12 cellular contexts compared by ENCODE assay signal in genomic region chr11:8192896-8193209, GRCh38. TPM values are rescaled to one million over a fixed set of nuclear protein-coding genes. Genes with fewer than 3 reads are reported as not detected.
DNase-seq lines count a peak whose midpoint lies in the region; ATAC-seq, FAIRE-seq and TF ChIP-seq lines count a peak whose summit lies in the region.
"Had no signal": no experiment of that assay in that cellular context is flagged by ENCODE, and none has a peak within 500 bp of the region (broad histone marks: within the 10 kb centered on the region; RNA-seq: fewer than 3 reads in every experiment).

No MANE protein-coding gene starts in this region.

- ATAC-seq in activated CD4-positive, alpha-beta T cell treated with anti-CD3 and anti-CD28 coated beads for 36 hours = peak; percentile 16
- ATAC-seq in HG02759 (IDR thresholded peaks at IDR 0.05; ENCODE audit: unreplicated experiment) (peak; percentile 21), pancreas (peak; percentile 25 to 48 (median 31)), HG02970 (IDR thresholded peaks at IDR 0.05; ENCODE audit: low FRiP score, unreplicated experiment) (no peak)

- intact Hi-C loops in activated CD4-positive, alpha-beta T cell treated with anti-CD3 and anti-CD28 coated beads for 36 hours (cut with DNase I, micrococcal nuclease) = loop anchor here (1.0 to 2.0 kb wide), 2 partner anchors 72 to 373 kb away; no protein-coding TSS in a partner anchor
- intact Hi-C loops in pancreas (cut with DNase I) = loop anchor here in 1 of 3 donors (10.0 kb wide), 1 partner anchor 372 kb away; no protein-coding TSS in a partner anchor

- CTCF ChIA-PET in activated CD4-positive, alpha-beta T cell treated with anti-CD3 and anti-CD28 coated beads for 36 hours (lab: Charles Lee) = interaction anchor here (0.6 to 1.8 kb wide), 11 partner anchors 8 to 399 kb away, joined by 3 to 20 read pairs (median 4); partner anchors contain the start of gene LMO1
- CTCF ChIA-PET in activated CD4-positive, alpha-beta T cell treated with anti-CD3 and anti-CD28 coated beads, Interleukin-2, amount 10 ng/mL, durations not matched to agents 7 days and 5 days (lab: Charles Lee) = interaction anchor here (1.0 kb wide), 2 partner anchors 71 to 374 kb away, joined by 3 read pairs; partner anchors contain the start of gene LMO1

- TF ChIP-seq CTCF in brain (conservative IDR thresholded peaks at IDR 0.05) = peak; percentile 12 to 49
- TF ChIP-seq CTCF in pancreas (IDR thresholded peaks at IDR 0.05) = no peak

- H3K4me3 Mint-ChIP-seq in activated CD4-positive, alpha-beta T cell treated with anti-CD3 and anti-CD28 coated beads for 36 hours = no peak overlapping the region
- H3K4me3 Mint-ChIP-seq in activated CD4-positive, alpha-beta T cell treated with anti-CD3 and anti-CD28 coated beads, Interleukin-2, amount 10 ng/mL, durations not matched to agents 7 days and 5 days = no peak overlapping the region
- H3K4me3 Mint-ChIP-seq in brain = no peak overlapping the region

- no peaks in the 10 kb centered on the region for H3K27me3 ChIP-seq in pancreas

- H3K36me3 Mint-ChIP-seq in activated CD4-positive, alpha-beta T cell treated with anti-CD3 and anti-CD28 coated beads for 36 hours (ENCODE audit: low read depth) = no peaks in the 10 kb centered on the region
- no peaks in the 10 kb centered on the region for H3K36me3 Mint-ChIP-seq in activated CD4-positive, alpha-beta T cell treated with anti-CD3 and anti-CD28 coated beads, Interleukin-2, amount 10 ng/mL, durations not matched to agents 7 days and 5 days (ENCODE audit: low read depth)
- H3K36me3 Mint-ChIP-seq in brain = no peaks in the 10 kb centered on the region

- H3K9me3 Mint-ChIP-seq in activated CD4-positive, alpha-beta T cell treated with anti-CD3 and anti-CD28 coated beads for 36 hours (ENCODE audit: low read depth) = no peaks in the 10 kb centered on the region
- no peaks in the 10 kb centered on the region for H3K9me3 Mint-ChIP-seq in activated CD4-positive, alpha-beta T cell treated with anti-CD3 and anti-CD28 coated beads, Interleukin-2, amount 10 ng/mL, durations not matched to agents 7 days and 5 days
- H3K9me3 Mint-ChIP-seq in brain = no peaks in the 10 kb centered on the region

- H3K4me3 ChIP-seq in pancreas = no peak overlapping the region
- H3K4me3 ChIP-seq: GM23248 had no signal

- FAIRE-seq in pancreas (lab: Jason Lieb, UNC) = no peak

- H3K27me3 Mint-ChIP-seq in activated CD4-positive, alpha-beta T cell treated with anti-CD3 and anti-CD28 coated beads for 36 hours = peaks cover 14% of the 10 kb centered on the region
- H3K27me3 Mint-ChIP-seq in activated CD4-positive, alpha-beta T cell treated with anti-CD3 and anti-CD28 coated beads, Interleukin-2, amount 10 ng/mL, durations not matched to agents 7 days and 5 days = peaks cover 11% of the 10 kb centered on the region
- H3K27me3 Mint-ChIP-seq in brain = no peaks in the 10 kb centered on the region

- H3K9me3 ChIP-seq in pancreas = no peaks in the 10 kb centered on the region

- no peak for DNase-seq in activated CD4-positive, alpha-beta T cell treated with anti-CD3 and anti-CD28 coated beads for 36 hours
- DNase-seq in activated CD4-positive, alpha-beta T cell treated with anti-CD3 and anti-CD28 coated beads, Interleukin-2, amount 10 ng/mL, durations not matched to agents 7 days and 5 days = no peak
- DNase-seq in pancreas = no peak
- DNase-seq in OCI-M1 (lab: John Stamatoyannopoulos, UW) = no peak
- DNase-seq in kidney glomerular epithelial cell (lab: John Stamatoyannopoulos, UW) = no peak
- DNase-seq: central memory CD4-positive, alpha-beta T cell had no signal

- no peaks in the 10 kb centered on the region for H3K4me1 ChIP-seq in pancreas
- H3K4me1 ChIP-seq: parathyroid adenoma had no signal

- 25 to 39% methylated on average over 5 of the region's 5 CpGs for WGBS in pancreas, 2 donors

- no peaks in the 10 kb centered on the region for H3K36me3 ChIP-seq in pancreas

- POLR2A ChIA-PET in activated CD4-positive, alpha-beta T cell treated with anti-CD3 and anti-CD28 coated beads for 36 hours (lab: Charles Lee) = no interaction called here
- POLR2A ChIA-PET in activated CD4-positive, alpha-beta T cell treated with anti-CD3 and anti-CD28 coated beads, Interleukin-2, amount 10 ng/mL, durations not matched to agents 7 days and 5 days (lab: Charles Lee) = no interaction called here

- no peak overlapping the region for H3K27ac Mint-ChIP-seq in activated CD4-positive, alpha-beta T cell treated with anti-CD3 and anti-CD28 coated beads for 36 hours
- no peak overlapping the region for H3K27ac Mint-ChIP-seq in activated CD4-positive, alpha-beta T cell treated with anti-CD3 and anti-CD28 coated beads, Interleukin-2, amount 10 ng/mL, durations not matched to agents 7 days and 5 days
- H3K27ac Mint-ChIP-seq in brain = peak overlapping the region in 1 of 5 experiments; percentile 77

- no peak overlapping the region for H3K27ac ChIP-seq in pancreas
- H3K27ac ChIP-seq: GM23248, parathyroid adenoma had no signal

- H3K4me1 Mint-ChIP-seq in activated CD4-positive, alpha-beta T cell treated with anti-CD3 and anti-CD28 coated beads for 36 hours = no peaks in the 10 kb centered on the region
- H3K4me1 Mint-ChIP-seq in activated CD4-positive, alpha-beta T cell treated with anti-CD3 and anti-CD28 coated beads, Interleukin-2, amount 10 ng/mL, durations not matched to agents 7 days and 5 days = no peaks in the 10 kb centered on the region
- peaks cover 10% of the 10 kb centered on the region for H3K4me1 Mint-ChIP-seq in brain

RNA-seq across cellular contexts. Expression of gene RIC3, which starts 24.0 kb away (rescaled TPM):
- 10 to 100 TPM; 13.9 to 15.8 TPM for total RNA-seq in activated CD4-positive, alpha-beta T cell treated with anti-CD3 and anti-CD28 coated beads for 36 hours
- total RNA-seq in activated CD4-positive, alpha-beta T cell treated with anti-CD3 and anti-CD28 coated beads, Interleukin-2, amount 10 ng/mL, durations not matched to agents 7 days and 5 days = 10 to 100 TPM; 16.9 to 20.1 TPM
- polyA plus RNA-seq in brain (ENCODE audit: insufficient read depth, low read depth, low replicate concordance) = 4.9 TPM
- total RNA-seq in pancreas = 10 to 100 TPM; 11.3 to 20.5 (median 15.6) TPM
- 10 to 100 TPM; 22.4 to 49.9 TPM for polyA plus RNA-seq in pancreas
- total RNA-seq: A673, GM23248 had no signal

Comparison
In these comparisons a context has a peak if more than half of its experiments do, and no peak if none do; other contexts are left out.
1. CTCF ChIP-seq: peak in brain (2 of 2); none in pancreas (0 of 4).